Comparison of ENCODE assay signal across 25 cellular contexts in genomic region chr1:204265665-204266064, GRCh38. TPM values are rescaled to one million over a fixed set of nuclear protein-coding genes. Genes with fewer than 3 reads are reported as not detected.
DNase-seq lines count a peak whose midpoint lies in the region; ATAC-seq and TF ChIP-seq lines count a peak whose summit lies in the region.
"Had no signal": no experiment of that assay in that cellular context is flagged by ENCODE, and none has a peak within 500 bp of the region (broad histone marks: within the 10 kb centered on the region; RNA-seq: fewer than 3 reads in every experiment).

No MANE protein-coding gene starts in this region.

- H3K27me3 ChIP-seq in dorsolateral prefrontal cortex = no peaks in the 10 kb centered on the region
- H3K27me3 ChIP-seq in transverse colon = no peaks in the 10 kb centered on the region
- H3K27me3 ChIP-seq: ovary, Peyer's patch, upper lobe of left lung had no signal

- H3K4me3 Mint-ChIP-seq in natural killer cell = no peak overlapping the region
- H3K4me3 Mint-ChIP-seq: CD8-positive, alpha-beta T cell; dendritic cell treated with granulocyte-macrophage colony-stimulating factor and Interleukin-4, amounts not matched to agents 40 ng/mL and 50 ng/mL, for 4 days; IgD-negative memory B cell had no signal

- H3K4me1 Mint-ChIP-seq in natural killer cell = no peaks in the 10 kb centered on the region
- H3K4me1 Mint-ChIP-seq: IgD-negative memory B cell had no signal

- no peak overlapping the region for H3K27ac Mint-ChIP-seq in natural killer cell
- H3K27ac Mint-ChIP-seq: CD8-positive, alpha-beta T cell; dendritic cell treated with granulocyte-macrophage colony-stimulating factor and Interleukin-4, amounts not matched to agents 40 ng/mL and 50 ng/mL, for 4 days; IgD-negative memory B cell had no signal

- 13 to 40% methylated on average over 1 of the region's 2 CpGs for WGBS in transverse colon (ENCODE audit: low coverage in 1 of 2), 2 donors

- H3K9me3 Mint-ChIP-seq in natural killer cell = no peaks in the 10 kb centered on the region
- H3K9me3 Mint-ChIP-seq: CD8-positive, alpha-beta T cell; dendritic cell treated with granulocyte-macrophage colony-stimulating factor and Interleukin-4, amounts not matched to agents 40 ng/mL and 50 ng/mL, for 4 days; IgD-negative memory B cell had no signal

- no peak for TF ChIP-seq POLR2A in transverse colon (IDR thresholded peaks at IDR 0.05)

- peaks cover 7 to 9% of the 10 kb centered on the region in 2 donors for H3K27me3 Mint-ChIP-seq in natural killer cell (ENCODE audit: low read depth in 2 of 2)
- H3K27me3 Mint-ChIP-seq: dendritic cell treated with granulocyte-macrophage colony-stimulating factor and Interleukin-4, amounts not matched to agents 40 ng/mL and 50 ng/mL, for 4 days had no signal

- no peak for TF ChIP-seq EP300 in transverse colon (IDR thresholded peaks at IDR 0.05; ENCODE audit: low read depth)

- H3K4me1 ChIP-seq in transverse colon = peaks cover 13 to 26% (median 20%) of the 10 kb centered on the region in 4 donors

- in situ Hi-C loops in transverse colon (cut with MboI; ENCODE audit: low pct_ligation_motif_present in 1 of 4, low pct_unique_long_range_greater_than_20kb in 1 of 4, low sequenced_read_pairs in 3 of 4) = loop anchor here in 2 of 4 donors (5.0 to 25.0 kb wide), 2 partner anchors 97 kb away; partner anchors contain the start of gene PLEKHA6 (in 1 of the 2)

- H3K9me3 ChIP-seq in transverse colon = no peaks in the 10 kb centered on the region
- H3K9me3 ChIP-seq: ovary, Peyer's patch, upper lobe of left lung had no signal

- intact Hi-C loops in dorsolateral prefrontal cortex (cut with DNase I) = no loop called here
- intact Hi-C loops in transverse colon (cut with DNase I; ENCODE audit: low total_unique reads) = no loop called here
- intact Hi-C loops in natural killer cell (cut with micrococcal nuclease) = no loop called here

- H3K27ac ChIP-seq in dorsolateral prefrontal cortex (peak overlapping the region in 38 of 59 donors; percentile 2 to 91 (median 76)), transverse colon (peak overlapping the region; percentile 46 to 72 (median 70))
- H3K27ac ChIP-seq: ovary, upper lobe of left lung had no signal

- DNase-seq in HuH-7 (ENCODE audit: low spot score) (peak; percentile 23), dorsolateral prefrontal cortex (no peak), left lobe of liver (ENCODE audit: low spot score) (no peak), transverse colon (no peak), HT-29 (ENCODE audit: low spot score) (no peak), natural killer cell (no peak)
- no peak for DNase-seq in effector CD8-positive, alpha-beta T cell (lab: John Stamatoyannopoulos, UW)
- DNase-seq: activated CD4-positive, alpha-beta T cell treated with anti-CD3 and anti-CD28 coated beads, Interleukin-2, amount 50 U/mL, for 48 hours; activated CD8-positive, alpha-beta memory T cell treated with anti-CD3 and anti-CD28 coated beads, Interleukin-2, amount 50 U/mL, for 4 hours; activated naive CD4-positive, alpha-beta T cell treated with anti-CD3 and anti-CD28 coated beads, Interleukin-2, amount 50 U/mL, for 16 hours; amniotic stem cell; CD8-positive, alpha-beta T cell; DMS 273 treated with DMSO at 0.1 percent for 48 hours; NCI-H1048; NCI-H1694 treated with DMSO at 0.1 percent for 48 hours; NCI-H2171 treated with DMSO at 0.1 percent for 48 hours; NCI-H526; ovary; stimulated activated CD4-positive, alpha-beta T cell treated with anti-CD3 and anti-CD28 coated beads, Interleukin-2, amount 100 ng/mL, for 48 hours; upper lobe of left lung had no signal

- TF ChIP-seq CTCF in dorsolateral prefrontal cortex (IDR thresholded peaks at IDR 0.05 in 54 of 56, conservative IDR thresholded peaks at IDR 0.05 in 2 of 56; ENCODE audit: low read depth in 1 of 56, partially characterized antibody in 56 of 56) = no peak
- no peak for TF ChIP-seq CTCF in transverse colon (IDR thresholded peaks at IDR 0.05)
- no peak for TF ChIP-seq CTCF in natural killer cell (IDR thresholded peaks at IDR 0.05)

- ATAC-seq in left lobe of liver (peak; percentile 12), natural killer cell (no peak)
- ATAC-seq: activated CD4-positive, CD25-positive, alpha-beta regulatory T cell treated with anti-CD3 and anti-CD28 coated beads, Interleukin-2, amount 50 U/mL, for 24 hours; CD8-positive, alpha-beta T cell had no signal

- H3K36me3 Mint-ChIP-seq in natural killer cell = no peaks in the 10 kb centered on the region
- H3K36me3 Mint-ChIP-seq: CD8-positive, alpha-beta T cell had no signal

- peaks cover 0 to 16% (median 0%) of the 10 kb centered on the region in 4 donors for H3K36me3 ChIP-seq in transverse colon
- H3K36me3 ChIP-seq: ovary, upper lobe of left lung had no signal

- no peak overlapping the region for H3K4me3 ChIP-seq in dorsolateral prefrontal cortex
- no peak overlapping the region for H3K4me3 ChIP-seq in transverse colon
- H3K4me3 ChIP-seq: lung, ovary, Peyer's patch, upper lobe of left lung had no signal

RNA-seq across cellular contexts. Expression of gene GOLT1A, which starts 51.9 kb away (rescaled TPM):
- total RNA-seq in dorsolateral prefrontal cortex (1 to 10 TPM in 99 of 120 experiments, under 1 TPM in 14, not detected in 7; 0.56 to 7.7 (median 1.9) TPM), left lobe of liver (63.9 TPM), transverse colon (10 to 100 TPM in 1 of 4 donors, 1 to 10 TPM in 1, not detected in 2; 9.7 to 13.8 TPM), natural killer cell (not detected)
- 10.8 and 28.7 TPM in 2 replicates for total RNA-seq in HT-29 (2014; rRNA removed; shearing (Covaris generic))
- total RNA-seq: CD8-positive, alpha-beta T cell had no signal
